Comparison of ENCODE assay signal across 8 cellular contexts in genomic region chrX:45850197-45850774, GRCh38.
A peak's percentile ranks its signal among the peaks of the same experiment; 100 is the strongest.
DNase-seq lines count a peak whose midpoint lies in the region; ATAC-seq and TF ChIP-seq lines count a peak whose summit lies in the region.

No MANE protein-coding gene starts in this region.

- H3K27me3 Mint-ChIP-seq in CD4-positive, CD25-positive, alpha-beta regulatory T cell, result no peaks in the 10 kb centered on the region
- H3K27me3 Mint-ChIP-seq in activated naive CD4-positive, alpha-beta T cell treated with anti-CD3 and anti-CD28 coated beads, Interleukin-2, amount 10 ng/mL, durations not matched to agents 7 days and 5 days, result no peaks in the 10 kb centered on the region

- ATAC-seq in CD4-positive, CD25-positive, alpha-beta regulatory T cell (ENCODE audit: low read depth in 2 of 2), result peak in 1 of 2 donors; percentile 36
- ATAC-seq in HG02981 (IDR thresholded peaks at IDR 0.05; ENCODE audit: unreplicated experiment) (no peak), GM19463 (IDR thresholded peaks at IDR 0.05; ENCODE audit: unreplicated experiment) (no peak)

- TF ChIP-seq CTCF in NB4 (IDR thresholded peaks at IDR 0.05; ENCODE audit: low read depth, low read length), result no peak

- no peaks in the 10 kb centered on the region for H3K9me3 ChIP-seq in CD4-positive, CD25-positive, alpha-beta regulatory T cell (ENCODE audit: control insufficient read depth in 2 of 2, low read length in 2 of 2)
- H3K9me3 ChIP-seq in iPS-18a (ENCODE audit: control insufficient read depth, low read depth, low read length), result peaks cover 3% of the 10 kb centered on the region

- H3K36me3 Mint-ChIP-seq in CD4-positive, CD25-positive, alpha-beta regulatory T cell, result no peaks in the 10 kb centered on the region
- peaks cover 17% of the 10 kb centered on the region for H3K36me3 Mint-ChIP-seq in activated naive CD4-positive, alpha-beta T cell treated with anti-CD3 and anti-CD28 coated beads, Interleukin-2, amount 10 ng/mL, durations not matched to agents 7 days and 5 days

- peaks cover 5 to 26% (median 13%) of the 10 kb centered on the region in 4 donors for H3K4me1 Mint-ChIP-seq in CD4-positive, CD25-positive, alpha-beta regulatory T cell
- H3K4me1 Mint-ChIP-seq in activated naive CD4-positive, alpha-beta T cell treated with anti-CD3 and anti-CD28 coated beads, Interleukin-2, amount 10 ng/mL, durations not matched to agents 7 days and 5 days, result peaks cover 43% of the 10 kb centered on the region

- peaks cover 0 to 4% (median 0%) of the 10 kb centered on the region in 7 donors for H3K9me3 Mint-ChIP-seq in CD4-positive, CD25-positive, alpha-beta regulatory T cell
- H3K9me3 Mint-ChIP-seq in activated naive CD4-positive, alpha-beta T cell treated with anti-CD3 and anti-CD28 coated beads, Interleukin-2, amount 10 ng/mL, durations not matched to agents 7 days and 5 days, result no peaks in the 10 kb centered on the region

- TF ChIP-seq POLR2A in NB4 (IDR thresholded peaks at IDR 0.05; ENCODE audit: extremely low read depth, insufficient read length), result no peak

- peak overlapping the region; percentile 90 for H3K4me3 ChIP-seq in CD4-positive, CD25-positive, alpha-beta regulatory T cell (ENCODE audit: low read depth, low read length)
- H3K4me3 ChIP-seq in NB4 (ENCODE audit: low read depth, low read length) (peak overlapping the region; percentile 84), iPS-18a (ENCODE audit: low read length) (peak overlapping the region; percentile 92)

- DNase-seq in CD4-positive, CD25-positive, alpha-beta regulatory T cell, result peak in 2 of 3 donors; percentile 11 to 38
- peak; percentile 36 for DNase-seq in NB4 (ENCODE audit: low read depth)
- DNase-seq in activated naive CD4-positive, alpha-beta T cell treated with anti-CD3 and anti-CD28 coated beads, Interleukin-2, amount 10 ng/mL, durations not matched to agents 7 days and 5 days, result peak; percentile 43
- DNase-seq in stimulated activated CD4-positive, alpha-beta T cell treated with anti-CD3 and anti-CD28 coated beads, Interleukin-15, amount 100 ng/mL, for 24 hours, result peak; percentile 45
- DNase-seq in NCI-H2171 (lab: John Stamatoyannopoulos, UW), result no peak

- peak overlapping the region; percentile 86 to 95 (median 93) for H3K4me3 Mint-ChIP-seq in CD4-positive, CD25-positive, alpha-beta regulatory T cell
- H3K4me3 Mint-ChIP-seq in activated naive CD4-positive, alpha-beta T cell treated with anti-CD3 and anti-CD28 coated beads, Interleukin-2, amount 10 ng/mL, durations not matched to agents 7 days and 5 days, result peak overlapping the region; percentile 96

- no peaks in the 10 kb centered on the region for H3K36me3 ChIP-seq in CD4-positive, CD25-positive, alpha-beta regulatory T cell (ENCODE audit: control insufficient read depth, insufficient read depth, low read length)
- H3K36me3 ChIP-seq in iPS-18a (ENCODE audit: control insufficient read depth, low read depth, low read length), result peaks cover 28% of the 10 kb centered on the region

- H3K27me3 ChIP-seq in CD4-positive, CD25-positive, alpha-beta regulatory T cell (ENCODE audit: control insufficient read depth, insufficient read depth, low read length), result no peaks in the 10 kb centered on the region
- no peaks in the 10 kb centered on the region for H3K27me3 ChIP-seq in iPS-18a (ENCODE audit: control insufficient read depth, insufficient read depth, low read length)

- CTCF ChIA-PET in activated naive CD4-positive, alpha-beta T cell treated with anti-CD3 and anti-CD28 coated beads, Interleukin-2, amount 10 ng/mL, durations not matched to agents 7 days and 5 days (lab: Charles Lee), result no interaction called here

- H3K4me1 ChIP-seq in CD4-positive, CD25-positive, alpha-beta regulatory T cell (ENCODE audit: control insufficient read depth, insufficient read depth, low read length, poor library complexity, severe bottlenecking), result peaks cover 12% of the 10 kb centered on the region
- peaks cover 17% of the 10 kb centered on the region for H3K4me1 ChIP-seq in iPS-18a (ENCODE audit: control insufficient read depth, low read depth, low read length)

- H3K9ac ChIP-seq in iPS-18a (ENCODE audit: low read length), result peak overlapping the region; percentile 73

- H3K27ac ChIP-seq in CD4-positive, CD25-positive, alpha-beta regulatory T cell (ENCODE audit: insufficient read depth, low read length, poor library complexity, severe bottlenecking), result no peak overlapping the region
- H3K27ac ChIP-seq in iPS-18a (ENCODE audit: low read length), result no peak overlapping the region

- peak overlapping the region; percentile 69 to 92 (median 83) for H3K27ac Mint-ChIP-seq in CD4-positive, CD25-positive, alpha-beta regulatory T cell
- H3K27ac Mint-ChIP-seq in activated naive CD4-positive, alpha-beta T cell treated with anti-CD3 and anti-CD28 coated beads, Interleukin-2, amount 10 ng/mL, durations not matched to agents 7 days and 5 days, result peak overlapping the region; percentile 84
